Comparison of ENCODE assay signal across 4 cellular contexts in genomic region chr22:36565152-36565507, GRCh38.
"Had no signal": no experiment of that assay in that cellular context is flagged by ENCODE, and none has a peak within 500 bp of the region (broad histone marks: within the 10 kb centered on the region; RNA-seq: fewer than 3 reads in every experiment).

No MANE protein-coding gene starts in this region.

- H3K4me3 ChIP-seq: HAP-1 had no signal

- H3K9ac ChIP-seq: KMS-11 had no signal

- DNase-seq: GOT3, KBM-7 had no signal

- H3K27ac ChIP-seq: KMS-11 had no signal

- H3K9me3 ChIP-seq: HAP-1 had no signal

- H3K4me2 ChIP-seq: KMS-11 had no signal

- H3K4me1 ChIP-seq: HAP-1 had no signal

- H3K36me3 ChIP-seq: HAP-1 had no signal
